ENCODE assay signal across 9 cellular contexts in genomic region chr12:52506858-52507715, GRCh38. TPM values are rescaled to one million over a fixed set of nuclear protein-coding genes. Genes with fewer than 3 reads are reported as not detected.
DNase-seq lines count a peak whose midpoint lies in the region; ATAC-seq lines count a peak whose summit lies in the region.
"Had no signal": no experiment of that assay in that cellular context is flagged by ENCODE, and none has a peak within 500 bp of the region (broad histone marks: within the 10 kb centered on the region; RNA-seq: fewer than 3 reads in every experiment).

No MANE protein-coding gene starts in this region.

- POLR2A ChIA-PET in activated CD8-positive, alpha-beta T cell treated with anti-CD3 and anti-CD28 coated beads, Interleukin-2, amount 10 ng/mL, durations not matched to agents 7 days and 5 days (lab: Charles Lee) = no interaction called here

- H3K4me3 Mint-ChIP-seq in activated CD8-positive, alpha-beta T cell treated with anti-CD3 and anti-CD28 coated beads, Interleukin-2, amount 10 ng/mL, durations not matched to agents 7 days and 5 days = no peak overlapping the region
- H3K4me3 Mint-ChIP-seq in stimulated activated naive CD8-positive, alpha-beta T cell treated with anti-CD3 and anti-CD28 coated beads, Interleukin-15, amount 100 ng/mL, for 72 hours = no peak overlapping the region

- ATAC-seq in activated CD8-positive, alpha-beta T cell treated with anti-CD3 and anti-CD28 coated beads, Interleukin-2, amount 10 ng/mL, durations not matched to agents 7 days and 5 days = peak; percentile 53
- ATAC-seq in right cardiac atrium = peak; percentile 55 to 75
- ATAC-seq in stimulated activated naive CD8-positive, alpha-beta T cell treated with anti-CD3 and anti-CD28 coated beads, Interleukin-15, amount 100 ng/mL, for 72 hours = peak; percentile 48
- ATAC-seq in GM21529 (IDR thresholded peaks at IDR 0.05; ENCODE audit: unreplicated experiment) = no peak

- no peaks in the 10 kb centered on the region for H3K4me1 Mint-ChIP-seq in activated CD8-positive, alpha-beta T cell treated with anti-CD3 and anti-CD28 coated beads, Interleukin-2, amount 10 ng/mL, durations not matched to agents 7 days and 5 days (ENCODE audit: low read depth)
- no peaks in the 10 kb centered on the region for H3K4me1 Mint-ChIP-seq in stimulated activated naive CD8-positive, alpha-beta T cell treated with anti-CD3 and anti-CD28 coated beads, Interleukin-15, amount 100 ng/mL, for 72 hours

- no peak overlapping the region for H3K27ac ChIP-seq in right cardiac atrium (ENCODE audit: low read length)

- no peaks in the 10 kb centered on the region for H3K9me3 ChIP-seq in right cardiac atrium (ENCODE audit: control insufficient read depth, low read length)

- no peak overlapping the region for H3K27ac Mint-ChIP-seq in activated CD8-positive, alpha-beta T cell treated with anti-CD3 and anti-CD28 coated beads, Interleukin-2, amount 10 ng/mL, durations not matched to agents 7 days and 5 days
- no peak overlapping the region for H3K27ac Mint-ChIP-seq in stimulated activated naive CD8-positive, alpha-beta T cell treated with anti-CD3 and anti-CD28 coated beads, Interleukin-15, amount 100 ng/mL, for 72 hours

- H3K4me1 ChIP-seq in right cardiac atrium (ENCODE audit: control insufficient read depth, insufficient read depth, low read length) = peaks cover 2% of the 10 kb centered on the region

- H3K36me3 Mint-ChIP-seq in activated CD8-positive, alpha-beta T cell treated with anti-CD3 and anti-CD28 coated beads, Interleukin-2, amount 10 ng/mL, durations not matched to agents 7 days and 5 days (ENCODE audit: low read depth) = no peaks in the 10 kb centered on the region

- peaks cover 55% of the 10 kb centered on the region for H3K27me3 Mint-ChIP-seq in activated CD8-positive, alpha-beta T cell treated with anti-CD3 and anti-CD28 coated beads, Interleukin-2, amount 10 ng/mL, durations not matched to agents 7 days and 5 days (ENCODE audit: low read depth)
- H3K27me3 Mint-ChIP-seq in stimulated activated naive CD8-positive, alpha-beta T cell treated with anti-CD3 and anti-CD28 coated beads, Interleukin-15, amount 100 ng/mL, for 72 hours = peaks cover 45% of the 10 kb centered on the region

- DNase-seq in EL (peak; percentile 59), LoVo (ENCODE audit: low spot score) (peak; percentile 59), right cardiac atrium (no peak), GM19238 (ENCODE audit: insufficient read length, low spot score) (no peak), posterior cingulate gyrus (no peak)
- no peak for DNase-seq in activated CD8-positive, alpha-beta T cell treated with anti-CD3 and anti-CD28 coated beads, Interleukin-2, amount 10 ng/mL, durations not matched to agents 7 days and 5 days
- no peak for DNase-seq in stimulated activated naive CD8-positive, alpha-beta T cell treated with anti-CD3 and anti-CD28 coated beads, Interleukin-15, amount 100 ng/mL, for 72 hours

- peaks cover 7% of the 10 kb centered on the region for H3K9me3 Mint-ChIP-seq in activated CD8-positive, alpha-beta T cell treated with anti-CD3 and anti-CD28 coated beads, Interleukin-2, amount 10 ng/mL, durations not matched to agents 7 days and 5 days (ENCODE audit: insufficient read depth)
- peaks cover 7 to 8% of the 10 kb centered on the region in 2 donors for H3K9me3 Mint-ChIP-seq in stimulated activated naive CD8-positive, alpha-beta T cell treated with anti-CD3 and anti-CD28 coated beads, Interleukin-15, amount 100 ng/mL, for 72 hours

- no peak overlapping the region for H3K4me3 ChIP-seq in right cardiac atrium (ENCODE audit: low read length)

- intact Hi-C loops in right cardiac atrium (cut with DNase I) (loop anchor here in 3 of 4 donors (10.0 kb wide), 1 partner anchor 132 kb away; no protein-coding TSS in a partner anchor), posterior cingulate gyrus (cut with DNase I) (loop anchor here (5.0 kb wide), 1 partner anchor 135 kb away; no protein-coding TSS in a partner anchor)

- no peaks in the 10 kb centered on the region for H3K27me3 ChIP-seq in right cardiac atrium (ENCODE audit: control insufficient read depth, insufficient read depth)

- CTCF ChIA-PET in activated CD8-positive, alpha-beta T cell treated with anti-CD3 and anti-CD28 coated beads, Interleukin-2, amount 10 ng/mL, durations not matched to agents 7 days and 5 days (lab: Charles Lee) = interaction anchor here (0.7 to 2.2 kb wide), 9 partner anchors 10 to 374 kb away, joined by 3 to 9 read pairs (median 3); no protein-coding TSS in a partner anchor

- 35% methylated on average over 4 of the region's 4 CpGs for WGBS in right cardiac atrium

RNA-seq across cellular contexts. Expression of gene KRT5, which starts 13.1 kb away (rescaled TPM):
- not detected for total RNA-seq in activated CD8-positive, alpha-beta T cell treated with anti-CD3 and anti-CD28 coated beads, Interleukin-2, amount 10 ng/mL, durations not matched to agents 7 days and 5 days
- not detected for total RNA-seq in right cardiac atrium
- 0.07 TPM for polyA plus RNA-seq in right cardiac atrium

RNA-seq across cellular contexts. Expression of gene KRT6A, which starts 14.0 kb away (rescaled TPM):
- not detected for total RNA-seq in activated CD8-positive, alpha-beta T cell treated with anti-CD3 and anti-CD28 coated beads, Interleukin-2, amount 10 ng/mL, durations not matched to agents 7 days and 5 days
- not detected for total RNA-seq in right cardiac atrium
- not detected for polyA plus RNA-seq in right cardiac atrium
- total RNA-seq: mononuclear cell had no signal

RNA-seq across cellular contexts. Expression of gene KRT6C, which starts 33.5 kb away (rescaled TPM):
- not detected for total RNA-seq in activated CD8-positive, alpha-beta T cell treated with anti-CD3 and anti-CD28 coated beads, Interleukin-2, amount 10 ng/mL, durations not matched to agents 7 days and 5 days
- not detected for total RNA-seq in right cardiac atrium
- not detected for polyA plus RNA-seq in right cardiac atrium
- total RNA-seq: mononuclear cell had no signal

RNA-seq across cellular contexts. Expression of gene KRT71, which starts 45.9 kb away (rescaled TPM):
- total RNA-seq in activated CD8-positive, alpha-beta T cell treated with anti-CD3 and anti-CD28 coated beads, Interleukin-2, amount 10 ng/mL, durations not matched to agents 7 days and 5 days = not detected
- not detected for total RNA-seq in right cardiac atrium
- polyA plus RNA-seq in right cardiac atrium = not detected
- total RNA-seq: mononuclear cell had no signal

RNA-seq across cellular contexts. Expression of gene KRT6B, which starts 55.1 kb away (rescaled TPM):
- not detected for total RNA-seq in activated CD8-positive, alpha-beta T cell treated with anti-CD3 and anti-CD28 coated beads, Interleukin-2, amount 10 ng/mL, durations not matched to agents 7 days and 5 days
- total RNA-seq in right cardiac atrium = not detected
- polyA plus RNA-seq in right cardiac atrium = not detected
- total RNA-seq: mononuclear cell had no signal

Comparison
In these comparisons a context has a peak if more than half of its experiments do, and no peak if none do; other contexts are left out.
1. DNase-seq: peak in EL (single experiment) and LoVo (single experiment); none in activated CD8-positive, alpha-beta T cell treated with anti-CD3 and anti-CD28 coated beads, Interleukin-2, amount 10 ng/mL, durations not matched to agents 7 days and 5 days (single experiment), right cardiac atrium (0 of 3), stimulated activated naive CD8-positive, alpha-beta T cell treated with anti-CD3 and anti-CD28 coated beads, Interleukin-15, amount 100 ng/mL, for 72 hours (0 of 2), GM19238 (single experiment) and posterior cingulate gyrus (0 of 10).